1 cellular context compared by ENCODE assay signal in the genomic region with DNA sequence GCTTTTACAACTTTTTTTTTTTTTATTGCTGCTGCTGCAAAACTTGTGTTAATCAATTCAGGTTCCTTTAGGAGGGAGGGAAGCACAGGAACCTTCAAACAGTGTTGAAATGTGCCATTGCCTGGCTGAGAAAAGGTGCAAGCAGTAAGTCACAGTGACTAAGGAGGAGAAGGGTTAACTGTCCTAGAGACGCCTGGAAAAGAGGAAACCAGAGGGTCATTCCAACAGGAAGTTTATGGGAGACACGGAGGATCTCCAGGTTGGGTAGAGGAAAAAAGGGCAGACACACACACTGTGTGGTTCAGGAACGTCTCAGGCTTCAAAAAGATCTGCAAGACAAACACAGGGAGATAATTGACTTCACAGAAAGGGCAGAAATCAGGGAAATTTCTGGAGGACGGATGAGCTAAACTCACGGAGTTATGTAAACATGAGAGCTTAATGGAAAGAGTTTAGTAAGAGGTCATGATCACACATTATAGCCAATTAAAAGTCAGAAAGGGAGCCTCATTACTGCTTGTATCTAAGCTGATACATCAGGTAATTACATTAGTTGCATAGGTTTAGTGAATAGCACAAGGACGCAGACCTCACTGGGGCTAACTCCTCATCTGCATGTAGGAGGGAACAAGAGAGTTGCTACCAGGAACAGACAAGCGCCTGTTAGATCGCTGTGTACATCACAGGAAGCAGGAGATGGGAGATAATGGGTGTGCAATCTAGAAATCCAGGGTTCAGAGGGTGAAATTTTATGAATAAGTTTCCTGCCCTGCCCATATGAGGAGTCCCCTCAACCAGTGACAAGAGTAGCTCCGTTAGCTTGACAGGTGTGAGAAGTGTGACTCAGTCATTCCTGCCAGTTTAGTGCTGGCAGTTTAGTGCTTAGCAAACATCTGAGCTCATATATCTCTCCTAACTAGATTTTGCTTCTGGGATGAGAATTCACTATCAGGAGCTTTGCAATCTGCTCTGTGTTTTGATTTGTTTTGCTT.
TF ChIP-seq lines count a peak whose summit lies in the region.

No MANE protein-coding gene starts in this region.

TF ChIP-seq in GM23338, 12 proteins besides CTCF, POLR2A, EP300 and RAD21 (continued from another document):
- TF ChIP-seq, protein P1, sequence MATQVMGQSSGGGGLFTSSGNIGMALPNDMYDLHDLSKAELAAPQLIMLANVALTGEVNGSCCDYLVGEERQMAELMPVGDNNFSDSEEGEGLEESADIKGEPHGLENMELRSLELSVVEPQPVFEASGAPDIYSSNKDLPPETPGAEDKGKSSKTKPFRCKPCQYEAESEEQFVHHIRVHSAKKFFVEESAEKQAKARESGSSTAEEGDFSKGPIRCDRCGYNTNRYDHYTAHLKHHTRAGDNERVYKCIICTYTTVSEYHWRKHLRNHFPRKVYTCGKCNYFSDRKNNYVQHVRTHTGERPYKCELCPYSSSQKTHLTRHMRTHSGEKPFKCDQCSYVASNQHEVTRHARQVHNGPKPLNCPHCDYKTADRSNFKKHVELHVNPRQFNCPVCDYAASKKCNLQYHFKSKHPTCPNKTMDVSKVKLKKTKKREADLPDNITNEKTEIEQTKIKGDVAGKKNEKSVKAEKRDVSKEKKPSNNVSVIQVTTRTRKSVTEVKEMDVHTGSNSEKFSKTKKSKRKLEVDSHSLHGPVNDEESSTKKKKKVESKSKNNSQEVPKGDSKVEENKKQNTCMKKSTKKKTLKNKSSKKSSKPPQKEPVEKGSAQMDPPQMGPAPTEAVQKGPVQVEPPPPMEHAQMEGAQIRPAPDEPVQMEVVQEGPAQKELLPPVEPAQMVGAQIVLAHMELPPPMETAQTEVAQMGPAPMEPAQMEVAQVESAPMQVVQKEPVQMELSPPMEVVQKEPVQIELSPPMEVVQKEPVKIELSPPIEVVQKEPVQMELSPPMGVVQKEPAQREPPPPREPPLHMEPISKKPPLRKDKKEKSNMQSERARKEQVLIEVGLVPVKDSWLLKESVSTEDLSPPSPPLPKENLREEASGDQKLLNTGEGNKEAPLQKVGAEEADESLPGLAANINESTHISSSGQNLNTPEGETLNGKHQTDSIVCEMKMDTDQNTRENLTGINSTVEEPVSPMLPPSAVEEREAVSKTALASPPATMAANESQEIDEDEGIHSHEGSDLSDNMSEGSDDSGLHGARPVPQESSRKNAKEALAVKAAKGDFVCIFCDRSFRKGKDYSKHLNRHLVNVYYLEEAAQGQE (IDR thresholded peaks at IDR 0.05; ENCODE audit: unreplicated experiment) = no peak
- TF ChIP-seq STAT1 (IDR thresholded peaks at IDR 0.05; ENCODE audit: unreplicated experiment) = no peak
- TF ChIP-seq EZH2 (IDR thresholded peaks at IDR 0.05; ENCODE audit: low read depth, unreplicated experiment) = no peak
- no peak for TF ChIP-seq ZNF114 (CRISPR knock-in tag; IDR thresholded peaks at IDR 0.05)
- TF ChIP-seq CREB1 (CRISPR knock-in tag; IDR thresholded peaks at IDR 0.05; ENCODE audit: low read depth) = no peak
- no peak for TF ChIP-seq JUNB (IDR thresholded peaks at IDR 0.05; ENCODE audit: unreplicated experiment)
- no peak for TF ChIP-seq NANOG (IDR thresholded peaks at IDR 0.05; ENCODE audit: borderline replicate concordance)
- TF ChIP-seq EZH2phosphoT487 (IDR thresholded peaks at IDR 0.05; ENCODE audit: unreplicated experiment) = no peak
- no peak for TF ChIP-seq ZNF331 (CRISPR knock-in tag; IDR thresholded peaks at IDR 0.05; ENCODE audit: low read depth)
